In the genomic region with DNA sequence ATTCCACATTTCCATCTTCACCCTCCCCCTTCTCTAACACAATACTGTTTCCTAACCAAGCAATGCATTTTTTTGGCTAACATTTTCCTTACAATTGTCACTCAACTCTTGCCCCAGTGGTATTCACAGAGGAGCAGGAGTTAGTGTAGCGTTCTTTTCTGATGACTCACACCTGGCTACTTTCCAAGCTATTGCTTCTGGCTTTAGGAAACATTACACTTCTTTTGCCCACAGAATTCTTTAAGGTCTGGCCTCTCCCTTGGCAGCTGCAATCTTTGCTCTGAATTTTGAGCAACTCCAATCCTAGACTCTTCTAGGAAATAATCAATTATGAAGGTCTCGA, we compare ENCODE assay signal across 9 cellular contexts. TPM values are rescaled to one million over a fixed set of nuclear protein-coding genes. Genes with fewer than 3 reads are reported as not detected.
DNase-seq lines count a peak whose midpoint lies in the region; ATAC-seq and TF ChIP-seq lines count a peak whose summit lies in the region.
"Had no signal": no experiment of that assay in that cellular context is flagged by ENCODE, and none has a peak within 500 bp of the region (broad histone marks: within the 10 kb centered on the region; RNA-seq: fewer than 3 reads in every experiment).

No MANE protein-coding gene starts in this region.

- H3K4me3 ChIP-seq in right lobe of liver = no peak overlapping the region
- H3K4me3 ChIP-seq: skin epidermis had no signal

- 12% methylated on average over 2 of the region's 2 CpGs for WGBS in right lobe of liver (ENCODE audit: insufficient coverage, low coverage, low lambda C conversion rate, missing lambda C conversion rate)

- H3K36me3 ChIP-seq in right lobe of liver = no peaks in the 10 kb centered on the region

- peaks cover 0 to 11% (median 3%) of the 10 kb centered on the region in 4 donors for H3K4me1 ChIP-seq in right lobe of liver

- H3K27ac ChIP-seq in right lobe of liver = no peak overlapping the region

- peak; percentile 86 to 93 (median 93) for ATAC-seq in right lobe of liver
- ATAC-seq in HG02642 (IDR thresholded peaks at IDR 0.05; ENCODE audit: poor library complexity, unreplicated experiment) = no peak

- TF ChIP-seq CTCF in AG09319 (IDR thresholded peaks at IDR 0.05; ENCODE audit: low read depth, low read length) (no peak), right lobe of liver (IDR thresholded peaks at IDR 0.05) (no peak), GM20000 (IDR thresholded peaks at IDR 0.05; ENCODE audit: extremely low read depth, missing control alignments) (no peak)

- no peak for TF ChIP-seq POLR2A in right lobe of liver (IDR thresholded peaks at IDR 0.05)

- peak; percentile 95 for DNase-seq in AG09319 (ENCODE audit: extremely low read depth, low read depth)
- DNase-seq in M059J (ENCODE audit: low read depth) = peak; percentile 97
- peak; percentile 78 for DNase-seq in brain pericyte (ENCODE audit: low read depth, low spot score)
- DNase-seq in right lobe of liver = peak in 1 of 3 donors; percentile 45
- no peak for DNase-seq in activated CD4-positive, CD25-positive, alpha-beta regulatory T cell (lab: John Stamatoyannopoulos, UW)
- DNase-seq in central memory CD4-positive, alpha-beta T cell = no peak
- DNase-seq in GM20000 (ENCODE audit: low spot score) = no peak

- H3K27me3 ChIP-seq in right lobe of liver = no peaks in the 10 kb centered on the region

- no peaks in the 10 kb centered on the region for H3K9me3 ChIP-seq in right lobe of liver

- intact Hi-C loops in right lobe of liver (cut with DNase I) = loop anchor here in 1 of 2 donors (10.0 kb wide), 1 partner anchor 46 kb away; no protein-coding TSS in a partner anchor

RNA-seq across cellular contexts. Expression of a gene that starts 27.5 kb away (rescaled TPM):
- total RNA-seq in M059J (2014; rRNA removed; shearing (Covaris generic)) = 88.7 and 162 TPM in 2 replicates
- total RNA-seq in right lobe of liver = 10 to 100 TPM in 3 of 6 experiments, 1 to 10 TPM in 3; 6.6 to 19.0 (median 10.3) TPM

Comparison
In these comparisons a context has a peak if more than half of its experiments do, and no peak if none do; other contexts are left out.
1. DNase-seq: peak in AG09319 (single experiment), M059J (single experiment) and brain pericyte (single experiment); none in activated CD4-positive, CD25-positive, alpha-beta regulatory T cell (0 of 4), central memory CD4-positive, alpha-beta T cell (single experiment) and GM20000 (single experiment).